ENCODE assay signal across 1 cellular context in the genomic region with DNA sequence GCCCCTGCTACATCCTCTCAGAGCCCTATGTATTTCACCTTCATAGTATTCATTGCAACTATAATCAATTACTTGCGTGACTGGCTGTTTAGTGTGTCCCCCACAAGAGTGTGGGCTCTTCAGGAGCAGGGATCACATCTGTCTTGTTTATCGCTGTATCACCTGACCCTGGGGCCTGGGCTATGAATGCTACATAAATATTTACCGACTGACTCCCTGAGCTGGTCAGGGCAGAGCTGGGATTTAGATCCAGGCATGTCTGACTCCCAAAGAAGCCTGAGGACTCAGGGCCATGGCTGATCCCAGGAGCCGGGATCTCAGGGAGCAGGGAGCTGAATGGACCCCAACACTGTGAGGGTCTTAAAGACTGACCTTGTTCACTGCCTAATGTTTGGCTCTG.
TF ChIP-seq lines count a peak whose summit lies in the region.

No MANE protein-coding gene starts in this region.

TF ChIP-seq in HepG2, 621 proteins besides CTCF, POLR2A, EP300 and RAD21 (continued from another document and continues in another):
- TF ChIP-seq, protein P1, sequence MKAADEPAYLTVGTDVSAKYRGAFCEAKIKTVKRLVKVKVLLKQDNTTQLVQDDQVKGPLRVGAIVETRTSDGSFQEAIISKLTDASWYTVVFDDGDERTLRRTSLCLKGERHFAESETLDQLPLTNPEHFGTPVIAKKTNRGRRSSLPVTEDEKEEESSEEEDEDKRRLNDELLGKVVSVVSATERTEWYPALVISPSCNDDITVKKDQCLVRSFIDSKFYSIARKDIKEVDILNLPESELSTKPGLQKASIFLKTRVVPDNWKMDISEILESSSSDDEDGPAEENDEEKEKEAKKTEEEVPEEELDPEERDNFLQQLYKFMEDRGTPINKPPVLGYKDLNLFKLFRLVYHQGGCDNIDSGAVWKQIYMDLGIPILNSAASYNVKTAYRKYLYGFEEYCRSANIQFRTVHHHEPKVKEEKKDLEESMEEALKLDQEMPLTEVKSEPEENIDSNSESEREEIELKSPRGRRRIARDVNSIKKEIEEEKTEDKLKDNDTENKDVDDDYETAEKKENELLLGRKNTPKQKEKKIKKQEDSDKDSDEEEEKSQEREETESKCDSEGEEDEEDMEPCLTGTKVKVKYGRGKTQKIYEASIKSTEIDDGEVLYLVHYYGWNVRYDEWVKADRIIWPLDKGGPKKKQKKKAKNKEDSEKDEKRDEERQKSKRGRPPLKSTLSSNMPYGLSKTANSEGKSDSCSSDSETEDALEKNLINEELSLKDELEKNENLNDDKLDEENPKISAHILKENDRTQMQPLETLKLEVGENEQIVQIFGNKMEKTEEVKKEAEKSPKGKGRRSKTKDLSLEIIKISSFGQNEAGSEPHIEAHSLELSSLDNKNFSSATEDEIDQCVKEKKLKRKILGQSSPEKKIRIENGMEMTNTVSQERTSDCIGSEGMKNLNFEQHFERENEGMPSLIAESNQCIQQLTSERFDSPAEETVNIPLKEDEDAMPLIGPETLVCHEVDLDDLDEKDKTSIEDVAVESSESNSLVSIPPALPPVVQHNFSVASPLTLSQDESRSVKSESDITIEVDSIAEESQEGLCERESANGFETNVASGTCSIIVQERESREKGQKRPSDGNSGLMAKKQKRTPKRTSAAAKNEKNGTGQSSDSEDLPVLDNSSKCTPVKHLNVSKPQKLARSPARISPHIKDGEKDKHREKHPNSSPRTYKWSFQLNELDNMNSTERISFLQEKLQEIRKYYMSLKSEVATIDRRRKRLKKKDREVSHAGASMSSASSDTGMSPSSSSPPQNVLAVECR (CRISPR knock-in tag; IDR thresholded peaks at IDR 0.05; ENCODE audit: borderline replicate concordance), result peak; percentile 12; the same call in 1 of the 2 replicates
- TF ChIP-seq SRSF4 (IDR thresholded peaks at IDR 0.05; ENCODE audit: low read depth, low read length, poor library complexity, severe bottlenecking) (no peak), STAG1 (CRISPR knock-in tag; IDR thresholded peaks at IDR 0.05) (peak; percentile 9; the same call in 1 of the 2 replicates), RBM22 (optimal IDR thresholded peaks at IDR 0.05; ENCODE audit: low read length) (no peak), SAP130 (CRISPR knock-in tag; IDR thresholded peaks at IDR 0.05; ENCODE audit: low read depth) (peak; percentile 57; the same call in 1 of the 2 replicates), BATF2 (CRISPR knock-in tag; IDR thresholded peaks at IDR 0.05) (no peak), ZNF264 (CRISPR knock-in tag; IDR thresholded peaks at IDR 0.05) (0 out of 2 replicates have a peak, but pooled peaks have one; percentile 30), ZNF441 (CRISPR knock-in tag; IDR thresholded peaks at IDR 0.05; ENCODE audit: borderline replicate concordance) (no peak), MXD4 (CRISPR knock-in tag; IDR thresholded peaks at IDR 0.05) (0 out of 2 replicates have a peak, but pooled peaks have one; percentile 23), KLF11 (CRISPR knock-in tag; IDR thresholded peaks at IDR 0.05) (no peak), ZNF775 (CRISPR knock-in tag; IDR thresholded peaks at IDR 0.05; ENCODE audit: borderline replicate concordance) (no peak), RARA (CRISPR knock-in tag; IDR thresholded peaks at IDR 0.05) (peak; percentile 47; the same call in 1 of the 2 replicates), ZNF883 (CRISPR knock-in tag; IDR thresholded peaks at IDR 0.05; ENCODE audit: not compliant biosample characterization) (no peak), ZNF577 (CRISPR knock-in tag; IDR thresholded peaks at IDR 0.05; ENCODE audit: borderline replicate concordance, low read depth) (no peak), PPARG (CRISPR knock-in tag; conservative IDR thresholded peaks at IDR 0.05) (no peak), ZNF549 (CRISPR knock-in tag; IDR thresholded peaks at IDR 0.05) (no peak), SIX1 (CRISPR knock-in tag; IDR thresholded peaks at IDR 0.05; ENCODE audit: borderline replicate concordance) (no peak), SOX13 (IDR thresholded peaks at IDR 0.05) (no peak), SOX13 (CRISPR knock-in tag; conservative IDR thresholded peaks at IDR 0.05 in 1 of 2, IDR thresholded peaks at IDR 0.05 in 1 of 2) (no peak; a peak in 1 of 4 replicates), FOXA3 (CRISPR knock-in tag; IDR thresholded peaks at IDR 0.05) (peak; percentile 81), LCORL (IDR thresholded peaks at IDR 0.05) (no peak), LCORL (CRISPR knock-in tag; IDR thresholded peaks at IDR 0.05) (0 out of 2 replicates have a peak, but pooled peaks have one; percentile 49), FOXP1 (IDR thresholded peaks at IDR 0.05) (peak; percentile 44; the same call in 1 of the 2 replicates), FOXP1 (CRISPR knock-in tag; IDR thresholded peaks at IDR 0.05) (peak; percentile 91), SALL1 (CRISPR knock-in tag; IDR thresholded peaks at IDR 0.05) (peak; percentile 39), ARID5B (CRISPR knock-in tag; IDR thresholded peaks at IDR 0.05) (peak; percentile 58), ZNF720 (CRISPR knock-in tag; IDR thresholded peaks at IDR 0.05) (no peak), SOX5 (CRISPR knock-in tag; IDR thresholded peaks at IDR 0.05; ENCODE audit: borderline replicate concordance) (peak; percentile 11; the same call in 1 of the 2 replicates), SMAD3 (CRISPR knock-in tag; IDR thresholded peaks at IDR 0.05) (no peak), FOXJ3 (CRISPR knock-in tag; IDR thresholded peaks at IDR 0.05; ENCODE audit: borderline replicate concordance) (peak; percentile 74; the same call in 1 of the 2 replicates), SIX4 (CRISPR knock-in tag; IDR thresholded peaks at IDR 0.05) (no peak), FIP1L1 (IDR thresholded peaks at IDR 0.05; ENCODE audit: borderline replicate concordance, insufficient read depth, low read depth, low read length) (no peak), MIER2 (CRISPR knock-in tag; IDR thresholded peaks at IDR 0.05) (no peak), TBX2 (CRISPR knock-in tag; IDR thresholded peaks at IDR 0.05; ENCODE audit: borderline replicate concordance) (0 out of 2 replicates have a peak, but pooled peaks have one; percentile 16)
- TF ChIP-seq, protein P2, sequence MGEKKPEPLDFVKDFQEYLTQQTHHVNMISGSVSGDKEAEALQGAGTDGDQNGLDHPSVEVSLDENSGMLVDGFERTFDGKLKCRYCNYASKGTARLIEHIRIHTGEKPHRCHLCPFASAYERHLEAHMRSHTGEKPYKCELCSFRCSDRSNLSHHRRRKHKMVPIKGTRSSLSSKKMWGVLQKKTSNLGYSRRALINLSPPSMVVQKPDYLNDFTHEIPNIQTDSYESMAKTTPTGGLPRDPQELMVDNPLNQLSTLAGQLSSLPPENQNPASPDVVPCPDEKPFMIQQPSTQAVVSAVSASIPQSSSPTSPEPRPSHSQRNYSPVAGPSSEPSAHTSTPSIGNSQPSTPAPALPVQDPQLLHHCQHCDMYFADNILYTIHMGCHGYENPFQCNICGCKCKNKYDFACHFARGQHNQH (CRISPR knock-in tag; IDR thresholded peaks at IDR 0.05), result peak; percentile 65
- TF ChIP-seq, protein P3, sequence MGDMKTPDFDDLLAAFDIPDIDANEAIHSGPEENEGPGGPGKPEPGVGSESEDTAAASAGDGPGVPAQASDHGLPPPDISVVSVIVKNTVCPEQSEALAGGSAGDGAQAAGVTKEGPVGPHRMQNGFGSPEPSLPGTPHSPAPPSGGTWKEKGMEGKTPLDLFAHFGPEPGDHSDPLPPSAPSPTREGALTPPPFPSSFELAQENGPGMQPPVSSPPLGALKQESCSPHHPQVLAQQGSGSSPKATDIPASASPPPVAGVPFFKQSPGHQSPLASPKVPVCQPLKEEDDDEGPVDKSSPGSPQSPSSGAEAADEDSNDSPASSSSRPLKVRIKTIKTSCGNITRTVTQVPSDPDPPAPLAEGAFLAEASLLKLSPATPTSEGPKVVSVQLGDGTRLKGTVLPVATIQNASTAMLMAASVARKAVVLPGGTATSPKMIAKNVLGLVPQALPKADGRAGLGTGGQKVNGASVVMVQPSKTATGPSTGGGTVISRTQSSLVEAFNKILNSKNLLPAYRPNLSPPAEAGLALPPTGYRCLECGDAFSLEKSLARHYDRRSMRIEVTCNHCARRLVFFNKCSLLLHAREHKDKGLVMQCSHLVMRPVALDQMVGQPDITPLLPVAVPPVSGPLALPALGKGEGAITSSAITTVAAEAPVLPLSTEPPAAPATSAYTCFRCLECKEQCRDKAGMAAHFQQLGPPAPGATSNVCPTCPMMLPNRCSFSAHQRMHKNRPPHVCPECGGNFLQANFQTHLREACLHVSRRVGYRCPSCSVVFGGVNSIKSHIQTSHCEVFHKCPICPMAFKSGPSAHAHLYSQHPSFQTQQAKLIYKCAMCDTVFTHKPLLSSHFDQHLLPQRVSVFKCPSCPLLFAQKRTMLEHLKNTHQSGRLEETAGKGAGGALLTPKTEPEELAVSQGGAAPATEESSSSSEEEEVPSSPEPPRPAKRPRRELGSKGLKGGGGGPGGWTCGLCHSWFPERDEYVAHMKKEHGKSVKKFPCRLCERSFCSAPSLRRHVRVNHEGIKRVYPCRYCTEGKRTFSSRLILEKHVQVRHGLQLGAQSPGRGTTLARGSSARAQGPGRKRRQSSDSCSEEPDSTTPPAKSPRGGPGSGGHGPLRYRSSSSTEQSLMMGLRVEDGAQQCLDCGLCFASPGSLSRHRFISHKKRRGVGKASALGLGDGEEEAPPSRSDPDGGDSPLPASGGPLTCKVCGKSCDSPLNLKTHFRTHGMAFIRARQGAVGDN (CRISPR knock-in tag; IDR thresholded peaks at IDR 0.05), result 0 out of 2 replicates have a peak, but pooled peaks have one; percentile 17
- TF ChIP-seq, protein P4, sequence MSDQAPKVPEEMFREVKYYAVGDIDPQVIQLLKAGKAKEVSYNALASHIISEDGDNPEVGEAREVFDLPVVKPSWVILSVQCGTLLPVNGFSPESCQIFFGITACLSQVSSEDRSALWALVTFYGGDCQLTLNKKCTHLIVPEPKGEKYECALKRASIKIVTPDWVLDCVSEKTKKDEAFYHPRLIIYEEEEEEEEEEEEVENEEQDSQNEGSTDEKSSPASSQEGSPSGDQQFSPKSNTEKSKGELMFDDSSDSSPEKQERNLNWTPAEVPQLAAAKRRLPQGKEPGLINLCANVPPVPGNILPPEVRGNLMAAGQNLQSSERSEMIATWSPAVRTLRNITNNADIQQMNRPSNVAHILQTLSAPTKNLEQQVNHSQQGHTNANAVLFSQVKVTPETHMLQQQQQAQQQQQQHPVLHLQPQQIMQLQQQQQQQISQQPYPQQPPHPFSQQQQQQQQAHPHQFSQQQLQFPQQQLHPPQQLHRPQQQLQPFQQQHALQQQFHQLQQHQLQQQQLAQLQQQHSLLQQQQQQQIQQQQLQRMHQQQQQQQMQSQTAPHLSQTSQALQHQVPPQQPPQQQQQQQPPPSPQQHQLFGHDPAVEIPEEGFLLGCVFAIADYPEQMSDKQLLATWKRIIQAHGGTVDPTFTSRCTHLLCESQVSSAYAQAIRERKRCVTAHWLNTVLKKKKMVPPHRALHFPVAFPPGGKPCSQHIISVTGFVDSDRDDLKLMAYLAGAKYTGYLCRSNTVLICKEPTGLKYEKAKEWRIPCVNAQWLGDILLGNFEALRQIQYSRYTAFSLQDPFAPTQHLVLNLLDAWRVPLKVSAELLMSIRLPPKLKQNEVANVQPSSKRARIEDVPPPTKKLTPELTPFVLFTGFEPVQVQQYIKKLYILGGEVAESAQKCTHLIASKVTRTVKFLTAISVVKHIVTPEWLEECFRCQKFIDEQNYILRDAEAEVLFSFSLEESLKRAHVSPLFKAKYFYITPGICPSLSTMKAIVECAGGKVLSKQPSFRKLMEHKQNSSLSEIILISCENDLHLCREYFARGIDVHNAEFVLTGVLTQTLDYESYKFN (CRISPR knock-in tag; conservative IDR thresholded peaks at IDR 0.05), result peak; percentile 67
- TF ChIP-seq, protein P5, sequence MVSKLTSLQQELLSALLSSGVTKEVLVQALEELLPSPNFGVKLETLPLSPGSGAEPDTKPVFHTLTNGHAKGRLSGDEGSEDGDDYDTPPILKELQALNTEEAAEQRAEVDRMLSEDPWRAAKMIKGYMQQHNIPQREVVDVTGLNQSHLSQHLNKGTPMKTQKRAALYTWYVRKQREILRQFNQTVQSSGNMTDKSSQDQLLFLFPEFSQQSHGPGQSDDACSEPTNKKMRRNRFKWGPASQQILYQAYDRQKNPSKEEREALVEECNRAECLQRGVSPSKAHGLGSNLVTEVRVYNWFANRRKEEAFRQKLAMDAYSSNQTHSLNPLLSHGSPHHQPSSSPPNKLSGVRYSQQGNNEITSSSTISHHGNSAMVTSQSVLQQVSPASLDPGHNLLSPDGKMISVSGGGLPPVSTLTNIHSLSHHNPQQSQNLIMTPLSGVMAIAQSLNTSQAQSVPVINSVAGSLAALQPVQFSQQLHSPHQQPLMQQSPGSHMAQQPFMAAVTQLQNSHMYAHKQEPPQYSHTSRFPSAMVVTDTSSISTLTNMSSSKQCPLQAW (CRISPR knock-in tag; IDR thresholded peaks at IDR 0.05), result peak; percentile 41; the same call in 1 of the 2 replicates
- TF ChIP-seq, protein P6, sequence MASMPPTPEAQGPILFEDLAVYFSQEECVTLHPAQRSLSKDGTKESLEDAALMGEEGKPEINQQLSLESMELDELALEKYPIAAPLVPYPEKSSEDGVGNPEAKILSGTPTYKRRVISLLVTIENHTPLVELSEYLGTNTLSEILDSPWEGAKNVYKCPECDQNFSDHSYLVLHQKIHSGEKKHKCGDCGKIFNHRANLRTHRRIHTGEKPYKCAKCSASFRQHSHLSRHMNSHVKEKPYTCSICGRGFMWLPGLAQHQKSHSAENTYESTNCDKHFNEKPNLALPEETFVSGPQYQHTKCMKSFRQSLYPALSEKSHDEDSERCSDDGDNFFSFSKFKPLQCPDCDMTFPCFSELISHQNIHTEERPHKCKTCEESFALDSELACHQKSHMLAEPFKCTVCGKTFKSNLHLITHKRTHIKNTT (CRISPR knock-in tag; IDR thresholded peaks at IDR 0.05), result no peak
